In the genomic region with DNA sequence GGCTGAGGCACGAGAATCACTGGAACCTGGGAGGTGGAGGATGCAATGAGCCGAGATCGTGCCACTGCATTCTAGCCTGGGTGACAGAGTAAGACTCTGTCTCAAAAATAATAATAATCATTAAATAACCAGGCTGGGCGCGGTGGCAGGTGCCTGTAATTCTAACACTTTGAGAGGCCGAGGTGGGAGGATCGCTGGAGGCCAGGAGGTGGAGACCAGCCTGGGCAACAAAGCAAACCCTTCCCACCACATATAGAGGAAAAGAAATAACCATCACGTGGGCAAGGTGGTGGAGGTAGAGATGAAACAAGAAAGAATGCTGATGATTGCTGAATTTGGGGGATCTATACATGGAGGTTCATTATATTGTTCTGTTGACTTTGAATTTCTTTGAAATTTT, we compare ENCODE assay signal across 23 cellular contexts.
"Had no signal": no experiment of that assay in that cellular context is flagged by ENCODE, and none has a peak within 500 bp of the region (broad histone marks: within the 10 kb centered on the region; RNA-seq: fewer than 3 reads in every experiment).

No MANE protein-coding gene starts in this region.

- H3K4me3 ChIP-seq: coronary artery, gastrocnemius medialis, prostate gland, right atrium auricular region, sigmoid colon, stomach, thyroid gland, vagina had no signal

- H3K9me3 ChIP-seq: gastrocnemius medialis, prostate gland, right atrium auricular region, sigmoid colon, stomach, thyroid gland, vagina had no signal

- FAIRE-seq: kidney had no signal

- H3K27ac Mint-ChIP-seq: stimulated activated effector memory CD8-positive, alpha-beta T cell treated with anti-CD3 and anti-CD28 coated beads, Interleukin-12 subunit alpha, Interleukin-12 subunit beta, amount 100 ng/mL, for 72 hours had no signal

- H3K27ac ChIP-seq: coronary artery, epithelial cell of prostate, gastrocnemius medialis, prostate gland, right atrium auricular region, sigmoid colon, thyroid gland, vagina had no signal

- H3K27me3 ChIP-seq: gastrocnemius medialis, right atrium auricular region, sigmoid colon, stomach, thyroid gland, vagina had no signal

- H3K4me3 Mint-ChIP-seq: nephron; stimulated activated effector memory CD8-positive, alpha-beta T cell treated with anti-CD3 and anti-CD28 coated beads, Interleukin-12 subunit alpha, Interleukin-12 subunit beta, amount 100 ng/mL, for 72 hours had no signal

- ATAC-seq: esophagus mucosa; gastrocnemius medialis; naive thymus-derived CD4-positive, alpha-beta T cell; stimulated activated effector memory CD8-positive, alpha-beta T cell treated with anti-CD3 and anti-CD28 coated beads, Interleukin-12 subunit alpha, Interleukin-12 subunit beta, amount 100 ng/mL, for 72 hours had no signal

- DNase-seq: foreskin fibroblast; gastrocnemius medialis; head of caudate nucleus; kidney; mesendoderm; midbrain; naive thymus-derived CD4-positive, alpha-beta T cell; nucleus accumbens; sigmoid colon; stimulated activated CD4-positive, alpha-beta T cell treated with anti-CD3 and anti-CD28 coated beads, Interleukin-2, amount 100 ng/mL, for 24 hours; stimulated activated CD4-positive, alpha-beta T cell treated with anti-CD3 and anti-CD28 coated beads, Interleukin-4, amount 100 ng/mL, for 24 hours; stimulated activated naive CD4-positive, alpha-beta T cell treated with Interleukin-2 at 50 U/mL for 16 hours; stomach; thyroid gland; trophoblast cell had no signal

- H3K27me3 Mint-ChIP-seq: naive thymus-derived CD4-positive, alpha-beta T cell had no signal

- H3K36me3 ChIP-seq: gastrocnemius medialis, prostate gland, right atrium auricular region, sigmoid colon, stomach, thyroid gland, vagina had no signal

- H3K36me3 Mint-ChIP-seq: naive thymus-derived CD4-positive, alpha-beta T cell had no signal

- H3K9me3 Mint-ChIP-seq: naive thymus-derived CD4-positive, alpha-beta T cell; nephron; stimulated activated effector memory CD8-positive, alpha-beta T cell treated with anti-CD3 and anti-CD28 coated beads, Interleukin-12 subunit alpha, Interleukin-12 subunit beta, amount 100 ng/mL, for 72 hours had no signal
